ENCODE assay signal across 8 cellular contexts in the genomic region with DNA sequence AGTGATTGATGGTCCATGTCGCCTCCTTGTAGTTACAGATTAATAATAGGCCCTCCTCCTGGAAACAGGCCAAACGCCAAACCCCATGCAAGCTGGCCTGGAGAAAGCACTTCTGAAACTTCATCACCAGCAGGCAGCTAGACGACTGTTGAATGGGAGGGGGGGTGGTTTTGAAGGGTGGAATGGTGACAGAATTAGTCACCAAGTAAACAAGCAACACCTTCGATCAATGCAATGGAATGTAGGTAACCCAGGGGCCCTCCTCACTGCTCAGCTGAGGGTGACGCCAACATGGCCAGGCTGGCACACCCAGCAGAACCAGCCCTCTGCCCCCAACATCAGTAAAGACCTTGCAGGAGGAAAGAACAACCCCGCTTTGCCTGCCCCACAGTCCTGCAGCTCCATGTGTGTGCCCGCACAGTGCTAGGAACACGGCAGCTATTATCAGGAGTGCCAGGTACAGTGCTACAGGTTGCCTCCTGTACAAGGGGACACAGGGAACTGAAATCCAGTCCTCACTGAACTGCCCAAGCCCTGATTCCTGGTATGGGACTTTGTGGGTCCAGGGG. TPM values are rescaled to one million over a fixed set of nuclear protein-coding genes. Genes with fewer than 3 reads are reported as not detected.
DNase-seq lines count a peak whose midpoint lies in the region; ATAC-seq and TF ChIP-seq lines count a peak whose summit lies in the region.

No MANE protein-coding gene starts in this region.

- no peak overlapping the region for H3K27ac ChIP-seq in tibial artery

- H3K36me3 ChIP-seq in tibial artery, result no peaks in the 10 kb centered on the region

- no peak overlapping the region for H3K4me3 ChIP-seq in GM12865 (ENCODE audit: low read depth, low read length)
- no peak overlapping the region for H3K4me3 ChIP-seq in tibial artery

- H3K4me1 Mint-ChIP-seq in activated T-cell treated with anti-CD3 and anti-CD28 coated beads, Interleukin-2, amount 50 U/mL, for 4 hours (ENCODE audit: low read depth), result peaks cover 9% of the 10 kb centered on the region

- peaks cover 3% of the 10 kb centered on the region for H3K27me3 Mint-ChIP-seq in activated T-cell treated with anti-CD3 and anti-CD28 coated beads, Interleukin-2, amount 50 U/mL, for 4 hours (ENCODE audit: low read depth)

- H3K4me1 ChIP-seq in tibial artery, result no peaks in the 10 kb centered on the region

- H3K27me3 ChIP-seq in tibial artery, result peaks cover 0 to 16% of the 10 kb centered on the region in 2 donors

- peak; percentile 42 for ATAC-seq in HG02623 (IDR thresholded peaks at IDR 0.05; ENCODE audit: unreplicated experiment)
- no peak for ATAC-seq in activated T-cell treated with anti-CD3 and anti-CD28 coated beads, Interleukin-2, amount 50 U/mL, for 4 hours

- no peaks in the 10 kb centered on the region for H3K9me3 ChIP-seq in tibial artery

- TF ChIP-seq CTCF in GM12865 (IDR thresholded peaks at IDR 0.05; ENCODE audit: insufficient read depth, low read depth, low read length, missing control alignments), result no peak
- TF ChIP-seq CTCF in tibial artery (IDR thresholded peaks at IDR 0.05), result no peak

- H3K4me3 Mint-ChIP-seq in activated T-cell treated with anti-CD3 and anti-CD28 coated beads, Interleukin-2, amount 50 U/mL, for 4 hours, result no peak overlapping the region

- H3K9me3 Mint-ChIP-seq in activated T-cell treated with anti-CD3 and anti-CD28 coated beads, Interleukin-2, amount 50 U/mL, for 4 hours, result no peaks in the 10 kb centered on the region

- intact Hi-C loops in tibial artery (cut with DNase I; ENCODE audit: low total_unique reads), result no loop called here

- DNase-seq in GM12865 (ENCODE audit: low read depth), result peak; percentile 86
- peak; percentile 44 for DNase-seq in NCI-H2227 (lab: John Stamatoyannopoulos, UW; ENCODE audit: unreplicated experiment)
- peak; percentile 68 for DNase-seq in iPS-NIHi11 (ENCODE audit: low spot score)
- DNase-seq in T-helper 9 cell, result no peak
- DNase-seq in tibial artery, result no peak
- no peak for DNase-seq in hypothalamus (lab: John Stamatoyannopoulos, UW)
- DNase-seq in activated T-cell treated with anti-CD3 and anti-CD28 coated beads, Interleukin-2, amount 50 U/mL, for 4 hours, result no peak

- H3K36me3 Mint-ChIP-seq in activated T-cell treated with anti-CD3 and anti-CD28 coated beads, Interleukin-2, amount 50 U/mL, for 4 hours (ENCODE audit: insufficient read depth), result no peaks in the 10 kb centered on the region

RNA-seq across cellular contexts. Expression of gene BCAS1, which starts 2.7 kb away (rescaled TPM):
- total RNA-seq in activated T-cell treated with anti-CD3 and anti-CD28 coated beads, Interleukin-2, amount 50 U/mL, for 4 hours, result under 1 TPM in 1 of 3 donors, not detected in 2; 0.40 TPM

Comparison
In these comparisons a context has a peak if more than half of its experiments do, and no peak if none do; other contexts are left out.
1. DNase-seq: peak in GM12865 (single experiment), NCI-H2227 (single experiment) and iPS-NIHi11 (single experiment); none in T-helper 9 cell (single experiment), tibial artery (0 of 2), hypothalamus (0 of 51) and activated T-cell treated with anti-CD3 and anti-CD28 coated beads, Interleukin-2, amount 50 U/mL, for 4 hours (single experiment).